ENCODE assay signal across 8 cellular contexts in the genomic region with DNA sequence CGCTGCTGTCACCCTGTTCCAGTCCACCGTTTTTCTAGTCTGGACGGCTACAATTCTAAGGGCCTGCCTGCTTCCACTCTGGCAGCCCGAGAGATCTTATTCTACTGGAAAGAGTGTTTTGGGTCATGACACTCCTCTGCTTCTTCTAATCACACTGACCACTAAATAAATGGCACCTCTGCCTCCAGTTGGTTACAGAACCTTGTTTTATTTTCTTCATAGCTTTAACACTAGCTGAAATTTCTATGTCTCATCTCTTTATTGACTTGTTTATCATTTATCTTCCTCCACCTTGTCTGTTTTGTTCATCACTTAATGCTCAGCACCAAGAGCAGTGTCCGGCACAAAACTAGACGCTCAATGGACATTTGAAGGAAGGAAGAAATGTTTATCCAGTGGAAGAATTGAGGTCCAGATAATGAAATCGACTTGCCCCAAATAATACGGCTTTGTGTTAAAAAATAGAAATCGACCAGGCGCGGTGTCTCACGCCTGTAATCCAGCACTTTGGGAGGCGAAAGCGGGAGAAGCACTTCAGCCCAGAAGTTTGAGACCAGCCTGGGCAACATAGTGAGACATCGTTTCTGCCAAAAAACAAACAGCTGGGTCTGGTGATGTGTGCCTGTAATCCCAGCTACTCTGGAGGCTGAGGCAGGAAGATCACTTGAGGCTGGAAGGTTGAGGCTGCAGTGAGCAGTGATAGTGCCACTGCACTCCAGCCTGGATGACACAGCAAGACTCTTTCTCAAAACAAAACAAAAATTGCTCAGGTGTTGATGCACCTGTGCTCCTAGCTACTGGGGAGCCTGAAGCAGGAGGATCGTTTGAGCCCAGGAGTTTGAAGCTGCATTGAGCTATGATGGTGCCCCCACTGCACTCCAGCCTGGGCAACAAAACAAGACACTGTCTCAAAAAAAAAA. TPM values are rescaled to one million over a fixed set of nuclear protein-coding genes. Genes with fewer than 3 reads are reported as not detected.
A peak's percentile ranks its signal among the peaks of the same experiment; 100 is the strongest.
DNase-seq lines count a peak whose midpoint lies in the region; TF ChIP-seq lines count a peak whose summit lies in the region.

No MANE protein-coding gene starts in this region.

- H4K91ac ChIP-seq in mesenchymal stem cell (ENCODE audit: low read length), result no peak overlapping the region

- H3K79me1 ChIP-seq in mesenchymal stem cell (replicated peaks; ENCODE audit: low read length, poor library complexity, severe bottlenecking), result peaks cover 8% of the 10 kb centered on the region

- in situ Hi-C loops in astrocyte of the spinal cord (cut with HindIII; ENCODE audit: low sequenced_read_pairs), result no loop called here

- peak overlapping the region; percentile 35 for H2AK5ac ChIP-seq in mesenchymal stem cell (ENCODE audit: low read length, severe bottlenecking)

- H3K4me3 ChIP-seq in astrocyte of the spinal cord (ENCODE audit: low read depth, low read length) (peak overlapping the region; percentile 96), mesenchymal stem cell (ENCODE audit: insufficient read depth in 1 of 2, low read depth in 1 of 2, low read length in 2 of 2) (peak overlapping the region in 1 of 2 experiments; percentile 100)

- H3K23ac ChIP-seq in mesenchymal stem cell (ENCODE audit: low read length in 2 of 2), result no peak overlapping the region

- no peak overlapping the region for H2BK12ac ChIP-seq in mesenchymal stem cell (ENCODE audit: low read length in 2 of 2)

- peak overlapping the region in 1 of 2 experiments; percentile 89 for H3K14ac ChIP-seq in mesenchymal stem cell (ENCODE audit: low read length in 2 of 2)

- peak overlapping the region; percentile 84 for H3K4me2 ChIP-seq in mesenchymal stem cell (ENCODE audit: low read length, poor library complexity, severe bottlenecking)

- peaks cover 5 to 6% of the 10 kb centered on the region in 2 experiments for H3K36me3 ChIP-seq in mesenchymal stem cell (ENCODE audit: control insufficient read depth in 1 of 2, insufficient read depth in 2 of 2, low read depth in 1 of 2, low read length in 2 of 2)

- peak overlapping the region; percentile 6 for H2BK15ac ChIP-seq in mesenchymal stem cell (ENCODE audit: low read depth, poor library complexity, severe bottlenecking)

- no peaks in the 10 kb centered on the region for H3K27me3 Mint-ChIP-seq in activated naive CD4-positive, alpha-beta T cell treated with anti-CD3 and anti-CD28 coated beads, Interleukin-2, amount 10 ng/mL, durations not matched to agents 7 days and 5 days
- no peaks in the 10 kb centered on the region for H3K27me3 Mint-ChIP-seq in type B pancreatic cell

- H3K9me3 Mint-ChIP-seq in activated naive CD4-positive, alpha-beta T cell treated with anti-CD3 and anti-CD28 coated beads, Interleukin-2, amount 10 ng/mL, durations not matched to agents 7 days and 5 days, result no peaks in the 10 kb centered on the region
- H3K9me3 Mint-ChIP-seq in type B pancreatic cell, result no peaks in the 10 kb centered on the region

- H3K9me3 ChIP-seq in mesenchymal stem cell (ENCODE audit: control insufficient read depth, low read length), result no peaks in the 10 kb centered on the region

- H3K27ac Mint-ChIP-seq in activated naive CD4-positive, alpha-beta T cell treated with anti-CD3 and anti-CD28 coated beads, Interleukin-2, amount 10 ng/mL, durations not matched to agents 7 days and 5 days, result peak overlapping the region; percentile 93
- H3K27ac Mint-ChIP-seq in type B pancreatic cell, result peak overlapping the region; percentile 98

- peak overlapping the region; percentile 73 for H2BK120ac ChIP-seq in mesenchymal stem cell (ENCODE audit: low read depth, low read length)

- H3K18ac ChIP-seq in mesenchymal stem cell (ENCODE audit: low read depth in 1 of 2, low read length in 2 of 2), result peak overlapping the region; percentile 46 to 55

- H3K27me3 ChIP-seq in mesenchymal stem cell (ENCODE audit: control insufficient read depth in 1 of 2, insufficient read depth in 1 of 2, low read length in 2 of 2), result no peaks in the 10 kb centered on the region

- peaks cover 14% of the 10 kb centered on the region for H3K4me1 ChIP-seq in mesenchymal stem cell (ENCODE audit: control insufficient read depth, insufficient read depth, low read depth, low read length)

- WGBS in mesenchymal stem cell, result 74% methylated on average over 16 of the region's 16 CpGs

- peaks cover 60% of the 10 kb centered on the region for H3K4me1 Mint-ChIP-seq in activated naive CD4-positive, alpha-beta T cell treated with anti-CD3 and anti-CD28 coated beads, Interleukin-2, amount 10 ng/mL, durations not matched to agents 7 days and 5 days
- H3K4me1 Mint-ChIP-seq in type B pancreatic cell (ENCODE audit: unreplicated experiment), result peaks cover 54% of the 10 kb centered on the region

- H3K4ac ChIP-seq in mesenchymal stem cell (ENCODE audit: low read depth in 1 of 2, low read length in 2 of 2), result peak overlapping the region in 1 of 2 experiments; percentile 4

- peak; percentile 22 for DNase-seq in activated naive CD4-positive, alpha-beta T cell treated with anti-CD3 and anti-CD28 coated beads, Interleukin-2, amount 10 ng/mL, durations not matched to agents 7 days and 5 days
- no peak for DNase-seq in activated naive CD4-positive, alpha-beta T cell (lab: John Stamatoyannopoulos, UW)
- DNase-seq in astrocyte of the spinal cord (ENCODE audit: low read depth, low spot score), result no peak
- DNase-seq in mesenchymal stem cell, result no peak
- DNase-seq in type B pancreatic cell (ENCODE audit: extremely low spot score, unreplicated experiment), result no peak
- DNase-seq in islet precursor cell, result no peak
- DNase-seq in NCI-H2196 treated with DMSO at 0.1 percent for 48 hours (lab: John Stamatoyannopoulos, UW; ENCODE audit: unreplicated experiment), result no peak
- no peak for DNase-seq in KG1 (lab: John Stamatoyannopoulos, UW)

- TF ChIP-seq CTCF in astrocyte of the spinal cord (IDR thresholded peaks at IDR 0.05; ENCODE audit: low read depth, low read length) (no peak), type B pancreatic cell (conservative IDR thresholded peaks at IDR 0.05) (no peak)

- H4K8ac ChIP-seq in mesenchymal stem cell (ENCODE audit: low read length), result peak overlapping the region; percentile 96

- H3K9ac ChIP-seq in mesenchymal stem cell (ENCODE audit: low read length), result peak overlapping the region; percentile 99

- peak overlapping the region; percentile 31 for H3K27ac ChIP-seq in mesenchymal stem cell (ENCODE audit: low read length, poor library complexity, severe bottlenecking)

- peaks cover 12% of the 10 kb centered on the region for H3K36me3 Mint-ChIP-seq in activated naive CD4-positive, alpha-beta T cell treated with anti-CD3 and anti-CD28 coated beads, Interleukin-2, amount 10 ng/mL, durations not matched to agents 7 days and 5 days
- peaks cover 4% of the 10 kb centered on the region for H3K36me3 Mint-ChIP-seq in type B pancreatic cell

- no peak overlapping the region for H2AFZ ChIP-seq in mesenchymal stem cell (ENCODE audit: low read depth, low read length)

- no peak overlapping the region for H2BK5ac ChIP-seq in mesenchymal stem cell (ENCODE audit: low read depth, low read length, poor library complexity, severe bottlenecking)

- CTCF ChIA-PET in activated naive CD4-positive, alpha-beta T cell treated with anti-CD3 and anti-CD28 coated beads, Interleukin-2, amount 10 ng/mL, durations not matched to agents 7 days and 5 days (lab: Charles Lee), result interaction anchor here (0.6 to 0.7 kb wide), 3 partner anchors 81 to 388 kb away, joined by 3 to 4 read pairs (median 3); no protein-coding TSS in a partner anchor

- peak overlapping the region; percentile 90 for H3K4me3 Mint-ChIP-seq in activated naive CD4-positive, alpha-beta T cell treated with anti-CD3 and anti-CD28 coated beads, Interleukin-2, amount 10 ng/mL, durations not matched to agents 7 days and 5 days
- H3K4me3 Mint-ChIP-seq in type B pancreatic cell, result peak overlapping the region; percentile 95

RNA-seq across cellular contexts. Expression of a gene that starts 0.7 kb away (rescaled TPM):
- polyA plus RNA-seq in mesenchymal stem cell (2013, experiment 1 of 2), result 10.3 TPM
- polyA plus RNA-seq in mesenchymal stem cell (2013, experiment 2 of 2), result 9.3 TPM
- 68.9 and 80.9 TPM in 2 replicates for total RNA-seq in type B pancreatic cell (ENCODE audit: low replicate concordance)

RNA-seq across cellular contexts. Expression of a gene that starts 3.2 kb away (rescaled TPM):
- 7.4 TPM for polyA plus RNA-seq in mesenchymal stem cell (2013, experiment 1 of 2)
- polyA plus RNA-seq in mesenchymal stem cell (2013, experiment 2 of 2), result 7.7 TPM
- 35.5 and 40.6 TPM in 2 replicates for total RNA-seq in type B pancreatic cell (ENCODE audit: low replicate concordance)
